Comparison of ENCODE assay signal across 10 cellular contexts in genomic region chr3:28326458-28326926, GRCh38. TPM values are rescaled to one million over a fixed set of nuclear protein-coding genes. Genes with fewer than 3 reads are reported as not detected.
DNase-seq lines count a peak whose midpoint lies in the region; ATAC-seq and TF ChIP-seq lines count a peak whose summit lies in the region.
"Had no signal": no experiment of that assay in that cellular context is flagged by ENCODE, and none has a peak within 500 bp of the region (broad histone marks: within the 10 kb centered on the region; RNA-seq: fewer than 3 reads in every experiment).

No MANE protein-coding gene starts in this region.

- TF ChIP-seq CTCF in left ventricle myocardium inferior (IDR thresholded peaks at IDR 0.05; ENCODE audit: borderline replicate concordance) (no peak), foreskin fibroblast (IDR thresholded peaks at IDR 0.05; ENCODE audit: low read depth, low read length) (no peak), GM13976 (IDR thresholded peaks at IDR 0.05; ENCODE audit: borderline replicate concordance, control extremely low read depth, extremely low read depth, insufficient read depth, missing control alignments) (no peak)

- no peak for DNase-seq in left ventricle myocardium superior
- DNase-seq in left ventricle myocardium inferior = no peak
- DNase-seq in activated naive CD4-positive, alpha-beta T cell treated with anti-CD3 and anti-CD28 coated beads for 36 hours = peak; percentile 57
- peak; percentile 16 for DNase-seq in stromal cell of bone marrow (ENCODE audit: low read depth)
- DNase-seq in GM03348 (ENCODE audit: low spot score) = no peak
- no peak for DNase-seq in foreskin fibroblast
- no peak for DNase-seq in GM13976 (ENCODE audit: low spot score)
- DNase-seq: NCI-H1694 treated with DMSO at 0.1 percent for 48 hours had no signal

- H3K27me3 ChIP-seq in left ventricle myocardium inferior (ENCODE audit: low read depth) = no peaks in the 10 kb centered on the region

- no peaks in the 10 kb centered on the region for H3K9me3 ChIP-seq in left ventricle myocardium inferior (replicated peaks)

- H3K4me3 ChIP-seq in left ventricle myocardium inferior = no peak overlapping the region
- no peak overlapping the region for H3K4me3 ChIP-seq in foreskin fibroblast (ENCODE audit: low read depth in 1 of 2, low read length in 2 of 2)

- no peaks in the 10 kb centered on the region for H3K9me3 Mint-ChIP-seq in activated naive CD4-positive, alpha-beta T cell treated with anti-CD3 and anti-CD28 coated beads for 36 hours
- H3K9me3 Mint-ChIP-seq: dendritic cell treated with granulocyte-macrophage colony-stimulating factor and Interleukin-4, amounts not matched to agents 40 ng/mL and 50 ng/mL, for 4 days had no signal

- CTCF ChIA-PET in activated naive CD4-positive, alpha-beta T cell treated with anti-CD3 and anti-CD28 coated beads for 36 hours (lab: Charles Lee) = interaction anchor here (1.5 to 2.2 kb wide), 4 partner anchors 9 to 605 kb away, joined by 3 to 12 read pairs (median 8); partner anchors contain the start of gene EOMES

- in situ Hi-C loops in GM13976 (cut with MboI; ENCODE audit: low sequenced_read_pairs, unreplicated experiment) = loop anchor here (25.0 kb wide), 1 partner anchor 1014 kb away; no protein-coding TSS in a partner anchor

- H3K4me1 ChIP-seq in left ventricle myocardium inferior = peaks cover 11% of the 10 kb centered on the region

- H3K27ac ChIP-seq in left ventricle myocardium inferior (replicated peaks) = no peak overlapping the region

- H3K36me3 Mint-ChIP-seq in activated naive CD4-positive, alpha-beta T cell treated with anti-CD3 and anti-CD28 coated beads for 36 hours (ENCODE audit: low read depth) = peaks cover 11% of the 10 kb centered on the region

- peaks cover 9% of the 10 kb centered on the region for H3K4me1 Mint-ChIP-seq in activated naive CD4-positive, alpha-beta T cell treated with anti-CD3 and anti-CD28 coated beads for 36 hours (ENCODE audit: low read depth)

- peak; percentile 38 for ATAC-seq in left ventricle myocardium superior
- ATAC-seq in HG03196 (IDR thresholded peaks at IDR 0.05; ENCODE audit: unreplicated experiment) = peak; percentile 76

- intact Hi-C loops in left ventricle myocardium superior (cut with micrococcal nuclease) (no loop called here), left ventricle myocardium inferior (cut with micrococcal nuclease) (no loop called here)
- intact Hi-C loops in activated naive CD4-positive, alpha-beta T cell treated with anti-CD3 and anti-CD28 coated beads for 36 hours (cut with micrococcal nuclease) = loop anchor here (1.0 to 5.0 kb wide), 6 partner anchors 9 to 1014 kb away; partner anchors contain the start of genes AZI2, CMC1 and ZCWPW2

- H3K4me3 Mint-ChIP-seq in activated naive CD4-positive, alpha-beta T cell treated with anti-CD3 and anti-CD28 coated beads for 36 hours = no peak overlapping the region
- H3K4me3 Mint-ChIP-seq: dendritic cell treated with granulocyte-macrophage colony-stimulating factor and Interleukin-4, amounts not matched to agents 40 ng/mL and 50 ng/mL, for 4 days had no signal

- H3K27ac Mint-ChIP-seq in activated naive CD4-positive, alpha-beta T cell treated with anti-CD3 and anti-CD28 coated beads for 36 hours = peak overlapping the region; percentile 37
- H3K27ac Mint-ChIP-seq: dendritic cell treated with granulocyte-macrophage colony-stimulating factor and Interleukin-4, amounts not matched to agents 40 ng/mL and 50 ng/mL, for 4 days had no signal

- no peaks in the 10 kb centered on the region for H3K27me3 Mint-ChIP-seq in activated naive CD4-positive, alpha-beta T cell treated with anti-CD3 and anti-CD28 coated beads for 36 hours (ENCODE audit: low read depth)
- H3K27me3 Mint-ChIP-seq: dendritic cell treated with granulocyte-macrophage colony-stimulating factor and Interleukin-4, amounts not matched to agents 40 ng/mL and 50 ng/mL, for 4 days had no signal

- peaks cover 49% of the 10 kb centered on the region for H3K36me3 ChIP-seq in left ventricle myocardium inferior

RNA-seq across cellular contexts. Expression of gene ZCWPW2, which starts 22.0 kb away (rescaled TPM):
- total RNA-seq in left ventricle myocardium superior (3.1 TPM), left ventricle myocardium inferior (2.2 TPM)
- total RNA-seq in activated naive CD4-positive, alpha-beta T cell treated with anti-CD3 and anti-CD28 coated beads for 36 hours = under 1 TPM in 1 of 2 experiments, not detected in 1; 0.17 TPM

RNA-seq across cellular contexts. Expression of gene AZI2, which starts 22.1 kb away (rescaled TPM):
- 41.4 TPM for total RNA-seq in left ventricle myocardium superior
- total RNA-seq in left ventricle myocardium inferior = 37.5 TPM
- total RNA-seq in activated naive CD4-positive, alpha-beta T cell treated with anti-CD3 and anti-CD28 coated beads for 36 hours = 10 to 100 TPM; 31.5 to 39.4 TPM

Comparison
In these comparisons a context has a peak if more than half of its experiments do, and no peak if none do; other contexts are left out.
1. DNase-seq: peak in activated naive CD4-positive, alpha-beta T cell treated with anti-CD3 and anti-CD28 coated beads for 36 hours (single experiment) and stromal cell of bone marrow (single experiment); none in left ventricle myocardium superior (single experiment), left ventricle myocardium inferior (single experiment), GM03348 (single experiment), foreskin fibroblast (0 of 2) and GM13976 (single experiment).